Comparison of ENCODE assay signal across 30 cellular contexts in genomic region chr13:102055116-102055515, GRCh38.
"Had no signal": no experiment of that assay in that cellular context is flagged by ENCODE, and none has a peak within 500 bp of the region (broad histone marks: within the 10 kb centered on the region; RNA-seq: fewer than 3 reads in every experiment).

No MANE protein-coding gene starts in this region.

- ATAC-seq: activated naive CD4-positive, alpha-beta T cell treated with anti-CD3 and anti-CD28 coated beads, Interleukin-2, amount 50 U/mL, for 72 hours; activated T-cell treated with anti-CD3 and anti-CD28 coated beads, Interleukin-2, amount 50 U/mL, for 72 hours; esophagus mucosa; foreskin keratinocyte; gastrocnemius medialis; heart left ventricle; WTC11 had no signal

- H3K36me3 ChIP-seq: ascending aorta, cardiac muscle cell, gastrocnemius medialis, heart left ventricle had no signal

- H3K27ac ChIP-seq: ascending aorta, breast epithelium, cardiac muscle cell, coronary artery, dorsolateral prefrontal cortex, foreskin keratinocyte, gastrocnemius medialis, heart left ventricle had no signal

- H3K27me3 ChIP-seq: ascending aorta, breast epithelium, cardiac muscle cell, dorsolateral prefrontal cortex, foreskin keratinocyte, gastrocnemius medialis, heart left ventricle had no signal

- H3K4me3 ChIP-seq: ascending aorta, breast epithelium, cardiac muscle cell, coronary artery, dorsolateral prefrontal cortex, gastrocnemius medialis, heart left ventricle had no signal

- DNase-seq: activated CD4-positive, alpha-beta memory T cell treated with anti-CD3 and anti-CD28 coated beads, Interleukin-2, amount 10 ng/mL, durations not matched to agents 7 days and 5 days; activated CD4-positive, alpha-beta T cell treated with anti-CD3 and anti-CD28 coated beads for 1 hour; activated CD4-positive, alpha-beta T cell treated with anti-CD3 and anti-CD28 coated beads for 4 hours; activated CD4-positive, alpha-beta T cell treated with anti-CD3 and anti-CD28 coated beads, Interleukin-2, amount 10 ng/mL, durations not matched to agents 7 days and 5 days; activated CD4-positive, alpha-beta T cell treated with anti-CD3 and anti-CD28 coated beads, Interleukin-2, amount 50 U/mL, for 4 hours; activated CD8-positive, alpha-beta memory T cell treated with anti-CD3 and anti-CD28 coated beads, Interleukin-2, amount 50 U/mL, for 48 hours; activated gamma-delta T cell; activated naive CD4-positive, alpha-beta T cell; activated naive CD4-positive, alpha-beta T cell treated with anti-CD3 and anti-CD28 coated beads, Interleukin-2, amount 10 ng/mL, durations not matched to agents 7 days and 5 days; activated naive CD8-positive, alpha-beta T cell treated with anti-CD3 and anti-CD28 coated beads, Interleukin-2, amount 10 ng/mL, durations not matched to agents 7 days and 5 days; activated T-cell treated with anti-CD3 and anti-CD28 coated beads for 4 hours; activated T-cell treated with anti-CD3 and anti-CD28 coated beads, Interleukin-2, amount 50 U/mL, for 24 hours; activated T-cell treated with anti-CD3 and anti-CD28 coated beads, Interleukin-2, amount 50 U/mL, for 72 hours; central memory CD4-positive, alpha-beta T cell; cerebellar nuclear complex; dorsolateral prefrontal cortex; effector memory CD4-positive, alpha-beta T cell; endodermal cell; foreskin keratinocyte; gastrocnemius medialis; glutamatergic neuron; heart left ventricle; T-helper 2 cell had no signal
